ENCODE assay signal across 8 cellular contexts in genomic region chr6:41705996-41706835, GRCh38. TPM values are rescaled to one million over a fixed set of nuclear protein-coding genes. Genes with fewer than 3 reads are reported as not detected.
DNase-seq lines count a peak whose midpoint lies in the region; ATAC-seq and TF ChIP-seq lines count a peak whose summit lies in the region.

No MANE protein-coding gene starts in this region.

- no peaks in the 10 kb centered on the region for H3K27me3 Mint-ChIP-seq in stimulated activated memory B cell treated with anti-CD40 and anti-IgM and Interleukin-4, amounts not matched to agents 10 μg/mL and 1 μg/mL and 100 μg/mL, for 72 hours

- peak overlapping the region; percentile 87 for H3K4me3 Mint-ChIP-seq in stimulated activated memory B cell treated with anti-CD40 and anti-IgM and Interleukin-4, amounts not matched to agents 10 μg/mL and 1 μg/mL and 100 μg/mL, for 72 hours

- peak overlapping the region; percentile 98 for H3K27ac Mint-ChIP-seq in stimulated activated memory B cell treated with anti-CD40 and anti-IgM and Interleukin-4, amounts not matched to agents 10 μg/mL and 1 μg/mL and 100 μg/mL, for 72 hours

- H3K9ac ChIP-seq in endocrine pancreas (ENCODE audit: control insufficient read depth, insufficient read depth, low read length): peak overlapping the region; percentile 17

- peak; percentile 65 for ATAC-seq in HG02623 (IDR thresholded peaks at IDR 0.05; ENCODE audit: unreplicated experiment)
- peak; percentile 83 for ATAC-seq in mucosa of descending colon
- peak; percentile 94 for ATAC-seq in stimulated activated memory B cell treated with anti-CD40 and anti-IgM and Interleukin-4, amounts not matched to agents 10 μg/mL and 1 μg/mL and 100 μg/mL, for 72 hours

- H3K4me3 ChIP-seq in endocrine pancreas (ENCODE audit: control insufficient read depth, insufficient read depth, low read length) (no peak overlapping the region), mucosa of descending colon (no peak overlapping the region)

- H3K27me3 ChIP-seq in endocrine pancreas (ENCODE audit: control insufficient read depth, insufficient read depth, low read length): no peaks in the 10 kb centered on the region

- H3K9me3 ChIP-seq in endocrine pancreas (ENCODE audit: control insufficient read depth, low read length) (no peaks in the 10 kb centered on the region), mucosa of descending colon (no peaks in the 10 kb centered on the region)

- H3K36me3 Mint-ChIP-seq in stimulated activated memory B cell treated with anti-CD40 and anti-IgM and Interleukin-4, amounts not matched to agents 10 μg/mL and 1 μg/mL and 100 μg/mL, for 72 hours: peaks cover 34% of the 10 kb centered on the region

- peak; percentile 53 for DNase-seq in activated CD4-positive, alpha-beta T cell treated with anti-CD3 and anti-CD28 coated beads for 24 hours (ENCODE audit: low read depth in 2 of 2)
- no peak for DNase-seq in activated CD4-positive, alpha-beta T cell treated with anti-CD3 and anti-CD28 coated beads for 1 hour
- DNase-seq in NCI-H1694 (lab: John Stamatoyannopoulos, UW): peak; percentile 67
- peak; percentile 79 to 85 for DNase-seq in activated CD4-positive, alpha-beta T cell treated with anti-CD3 and anti-CD28 coated beads, Interleukin-2, amount 50 U/mL, for 48 hours
- peak; percentile 84 to 88 (median 87) for DNase-seq in mucosa of descending colon

- TF ChIP-seq CTCF in mucosa of descending colon (IDR thresholded peaks at IDR 0.05): peak; percentile 80

- intact Hi-C loops in mucosa of descending colon (cut with DNase I, micrococcal nuclease): no loop called here

- H3K4me1 ChIP-seq in endocrine pancreas (ENCODE audit: control insufficient read depth, insufficient read depth, low read length) (no peaks in the 10 kb centered on the region), mucosa of descending colon (ENCODE audit: low read depth) (peaks cover 17% of the 10 kb centered on the region)

- peaks cover 99% of the 10 kb centered on the region for H3K4me1 Mint-ChIP-seq in stimulated activated memory B cell treated with anti-CD40 and anti-IgM and Interleukin-4, amounts not matched to agents 10 μg/mL and 1 μg/mL and 100 μg/mL, for 72 hours

- H3K36me3 ChIP-seq in endocrine pancreas (ENCODE audit: control insufficient read depth, insufficient read depth, low read length): no peaks in the 10 kb centered on the region
- H3K36me3 ChIP-seq in mucosa of descending colon (ENCODE audit: low read depth): no peaks in the 10 kb centered on the region

- peaks cover 3% of the 10 kb centered on the region for H3K9me3 Mint-ChIP-seq in stimulated activated memory B cell treated with anti-CD40 and anti-IgM and Interleukin-4, amounts not matched to agents 10 μg/mL and 1 μg/mL and 100 μg/mL, for 72 hours

RNA-seq across cellular contexts. Expression of gene TFEB, which starts 29.2 kb away (rescaled TPM):
- 10 to 100 TPM; 35.2 to 44.5 (median 40.2) TPM for total RNA-seq in mucosa of descending colon

RNA-seq across cellular contexts. Expression of gene PGC, which starts 41.0 kb away (rescaled TPM):
- not detected for total RNA-seq in mucosa of descending colon
